ENCODE assay signal across 10 cellular contexts in genomic region chr10:89810908-89811515, GRCh38.
"Had no signal": no experiment of that assay in that cellular context is flagged by ENCODE, and none has a peak within 500 bp of the region (broad histone marks: within the 10 kb centered on the region; RNA-seq: fewer than 3 reads in every experiment).

No MANE protein-coding gene starts in this region.

- DNase-seq: activated CD8-positive, alpha-beta memory T cell treated with anti-CD3 and anti-CD28 coated beads, Interleukin-2, amount 50 U/mL, for 4 hours; activated CD8-positive, alpha-beta T cell treated with anti-CD3 and anti-CD28 coated beads for 36 hours; activated naive CD8-positive, alpha-beta T cell treated with anti-CD3 and anti-CD28 coated beads, Interleukin-2, amount 50 U/mL, for 24 hours; activated T-cell treated with anti-CD3 and anti-CD28 coated beads, Interleukin-2, amount 50 U/mL, for 72 hours; glutamatergic neuron; left colon; naive thymus-derived CD4-positive, alpha-beta T cell; posterior cingulate gyrus; small intestine; tibial artery had no signal
